ENCODE assay signal across 1 cellular context in genomic region chr5:177271113-177271512, GRCh38.
TF ChIP-seq lines count a peak whose summit lies in the region.

No MANE protein-coding gene starts in this region.

TF ChIP-seq in WTC11, 78 proteins besides CTCF, POLR2A, EP300 and RAD21 (continued from another document):
- no peak for TF ChIP-seq E2F1 (CRISPR knock-in tag; IDR thresholded peaks at IDR 0.05)
- TF ChIP-seq NFYB (CRISPR knock-in tag; conservative IDR thresholded peaks at IDR 0.05; ENCODE audit: low read depth), result no peak
TF ChIP-seq in WTC11: peak in this region for 0.
